In genomic region chr2:133760366-133760765, GRCh38 we compare ENCODE assay signal across 28 cellular contexts.
DNase-seq lines count a peak whose midpoint lies in the region; ATAC-seq, FAIRE-seq and TF ChIP-seq lines count a peak whose summit lies in the region.
"Had no signal": no experiment of that assay in that cellular context is flagged by ENCODE, and none has a peak within 500 bp of the region (broad histone marks: within the 10 kb centered on the region; RNA-seq: fewer than 3 reads in every experiment).

No MANE protein-coding gene starts in this region.

- H3K4me3 ChIP-seq in right lobe of liver (no peak overlapping the region), HepG2 (replicated peaks in 1 of 3; ENCODE audit: insufficient read depth in 1 of 3, low read depth in 2 of 3, low read length in 3 of 3) (no peak overlapping the region), astrocyte of the spinal cord (ENCODE audit: low read depth, low read length) (no peak overlapping the region), mesenchymal stem cell (ENCODE audit: insufficient read depth in 1 of 2, low read depth in 1 of 2, low read length in 2 of 2) (no peak overlapping the region)
- H3K4me3 ChIP-seq: body of pancreas, coronary artery, GM12878, GM23248, lung, pancreas, transverse colon had no signal

- no peak for FAIRE-seq in HepG2 (lab: Jason Lieb, UNC)
- FAIRE-seq: endometrium, GM12878, pancreas had no signal

- no peak overlapping the region for H4K91ac ChIP-seq in mesenchymal stem cell (ENCODE audit: low read length)

- peaks cover 33% of the 10 kb centered on the region for H3K27me3 Mint-ChIP-seq in T-helper 17 cell

- POLR2A ChIA-PET in HepG2 (lab: Yijun Ruan, JAX), result no interaction called here

- CTCF ChIA-PET in HepG2 (lab: Yijun Ruan, JAX; ENCODE audit: low intra/inter-chr PET ratio, low total read pairs), result no interaction called here

- no peaks in the 10 kb centered on the region for H3K79me2 ChIP-seq in HepG2 (ENCODE audit: insufficient read depth, low read length)

- TF ChIP-seq EP300 in HepG2 (IDR thresholded peaks at IDR 0.05; ENCODE audit: low read depth in 2 of 2, low read length in 2 of 2), result no peak
- no peak for TF ChIP-seq EP300 in HepG2 (CRISPR knock-in tag; IDR thresholded peaks at IDR 0.05; ENCODE audit: borderline replicate concordance)

- DNase-seq in right lobe of liver, result no peak
- DNase-seq in HepG2 (ENCODE audit: low spot score), result no peak
- DNase-seq in astrocyte of the spinal cord (ENCODE audit: low read depth, low spot score), result peak; percentile 91
- DNase-seq in mesenchymal stem cell, result peak; percentile 74
- DNase-seq in T-helper 17 cell, result no peak
- no peak for DNase-seq in DMS114 treated with DMSO at 0.1 percent for 48 hours (lab: John Stamatoyannopoulos, UW; ENCODE audit: unreplicated experiment)
- no peak for DNase-seq in pons (ENCODE audit: low spot score)
- DNase-seq: activated CD4-positive, alpha-beta T cell treated with anti-CD3 and anti-CD28 coated beads for 48 hours; body of pancreas; GDM1; GM23248; NCI-H1930; NCI-H2227 treated with DMSO at 0.1 percent for 48 hours; NCI-H774; pancreas; stimulated activated CD4-positive, alpha-beta T cell treated with anti-CD3 and anti-CD28 coated beads, Interleukin-1b, Interleukin-23, amount 100 ng/mL, for 48 hours; transverse colon had no signal

- H3K27ac Mint-ChIP-seq in T-helper 17 cell, result no peak overlapping the region
- H3K27ac Mint-ChIP-seq: activated naive CD4-positive, alpha-beta T cell treated with anti-CD3 and anti-CD28 coated beads, Interleukin-2, amount 50 U/mL, for 24 hours; stimulated activated naive CD8-positive, alpha-beta T cell treated with anti-CD3 and anti-CD28 coated beads, Interleukin-15, Interleukin-2, amounts not matched to agents 100 ng/mL and 50 ng/mL, for 24 hours; T-helper 1 cell treated with Interleukin-12 subunit alpha and Interleukin-12 subunit beta and Interleukin-4 antibody, amounts not matched to agents 30 μg/mL and 1 μg/mL, for 36 hours had no signal

- H3K27ac ChIP-seq in right lobe of liver (no peak overlapping the region), HepG2 (ENCODE audit: extremely low read length, insufficient read depth, low read length) (no peak overlapping the region), mesenchymal stem cell (ENCODE audit: low read length, poor library complexity, severe bottlenecking) (no peak overlapping the region)
- H3K27ac ChIP-seq: 22Rv1, body of pancreas, C4-2B, coronary artery, GM23248, KMS-11, pancreas, transverse colon had no signal

- ATAC-seq in right lobe of liver (peak in 3 of 4 donors; percentile 31 to 49 (median 45)), HepG2 (no peak), T-helper 17 cell (no peak), HG03280 (IDR thresholded peaks at IDR 0.05; ENCODE audit: unreplicated experiment) (no peak)
- ATAC-seq: body of pancreas, GM12878, pancreas had no signal

- H2BK120ac ChIP-seq in mesenchymal stem cell (ENCODE audit: low read depth, low read length), result no peak overlapping the region

- H4K20me1 ChIP-seq in HepG2 (ENCODE audit: insufficient read depth, low read length), result no peaks in the 10 kb centered on the region

- no peak overlapping the region for H2BK15ac ChIP-seq in mesenchymal stem cell (ENCODE audit: low read depth, poor library complexity, severe bottlenecking)

- H2AK5ac ChIP-seq in mesenchymal stem cell (ENCODE audit: low read length, severe bottlenecking), result no peak overlapping the region

- TF ChIP-seq CTCF in right lobe of liver (IDR thresholded peaks at IDR 0.05) (no peak), HepG2 (CRISPR knock-in tag; IDR thresholded peaks at IDR 0.05) (no peak), astrocyte of the spinal cord (IDR thresholded peaks at IDR 0.05; ENCODE audit: low read depth, low read length) (no peak)

- H4K8ac ChIP-seq in mesenchymal stem cell (ENCODE audit: low read length), result no peak overlapping the region

- BruUV-seq in HepG2 (replicated peaks; lab: Mats Ljungman, UMichigan), result no TSS peak

- no peaks in the 10 kb centered on the region for H3K9me3 ChIP-seq in right lobe of liver
- peaks cover 6% of the 10 kb centered on the region; the same call in 1 of the 2 replicates for H3K9me3 ChIP-seq in HepG2 (ENCODE audit: low read length)
- peaks cover 11% of the 10 kb centered on the region for H3K9me3 ChIP-seq in mesenchymal stem cell (ENCODE audit: control insufficient read depth, low read length)
- H3K9me3 ChIP-seq in T-helper 17 cell (ENCODE audit: control insufficient read depth, low read length, poor library complexity, severe bottlenecking), result no peaks in the 10 kb centered on the region
- H3K9me3 ChIP-seq: body of pancreas, pancreas, transverse colon had no signal

- no peak overlapping the region for H3K4me2 ChIP-seq in HepG2 (ENCODE audit: low read depth, low read length)
- no peak overlapping the region for H3K4me2 ChIP-seq in mesenchymal stem cell (ENCODE audit: low read length, poor library complexity, severe bottlenecking)
- H3K4me2 ChIP-seq: KMS-11 had no signal

- no peak overlapping the region for H2BK5ac ChIP-seq in mesenchymal stem cell (ENCODE audit: low read depth, low read length, poor library complexity, severe bottlenecking)

- no peaks in the 10 kb centered on the region for H3K4me1 Mint-ChIP-seq in T-helper 17 cell
- H3K4me1 Mint-ChIP-seq: activated naive CD4-positive, alpha-beta T cell treated with anti-CD3 and anti-CD28 coated beads, Interleukin-2, amount 50 U/mL, for 24 hours had no signal

- H2BK12ac ChIP-seq in mesenchymal stem cell (ENCODE audit: low read length in 2 of 2), result no peak overlapping the region

- no peak overlapping the region for H3K14ac ChIP-seq in mesenchymal stem cell (ENCODE audit: low read length in 2 of 2)

- peaks cover 0 to 3% (median 1%) of the 10 kb centered on the region in 4 donors for H3K4me1 ChIP-seq in right lobe of liver
- peaks cover 3% of the 10 kb centered on the region for H3K4me1 ChIP-seq in HepG2 (ENCODE audit: insufficient read depth, low read length)
- H3K4me1 ChIP-seq in mesenchymal stem cell (ENCODE audit: control insufficient read depth, insufficient read depth, low read depth, low read length), result no peaks in the 10 kb centered on the region
- H3K4me1 ChIP-seq: body of pancreas, pancreas, transverse colon had no signal

- H2AFZ ChIP-seq in HepG2 (ENCODE audit: low read length), result no peak overlapping the region
- H2AFZ ChIP-seq in mesenchymal stem cell (ENCODE audit: low read depth, low read length), result no peak overlapping the region
- H2AFZ ChIP-seq: GM23248 had no signal

- in situ Hi-C loops in HepG2 (cut with HindIII; ENCODE audit: extremely low pct_ligation_motif_present, low pct_unique_long_range_greater_than_20kb), result no loop called here
- in situ Hi-C loops in astrocyte of the spinal cord (cut with HindIII; ENCODE audit: low sequenced_read_pairs), result no loop called here

- H3K4ac ChIP-seq in mesenchymal stem cell (ENCODE audit: low read depth in 1 of 2, low read length in 2 of 2), result no peak overlapping the region

- no peak overlapping the region for H3K4me3 Mint-ChIP-seq in T-helper 17 cell
- H3K4me3 Mint-ChIP-seq: activated naive CD4-positive, alpha-beta T cell treated with anti-CD3 and anti-CD28 coated beads, Interleukin-2, amount 50 U/mL, for 24 hours; stimulated activated naive CD8-positive, alpha-beta T cell treated with anti-CD3 and anti-CD28 coated beads, Interleukin-15, Interleukin-2, amounts not matched to agents 100 ng/mL and 50 ng/mL, for 24 hours; T-helper 1 cell treated with Interleukin-12 subunit alpha and Interleukin-12 subunit beta and Interleukin-4 antibody, amounts not matched to agents 30 μg/mL and 1 μg/mL, for 36 hours had no signal

- intact Hi-C loops in right lobe of liver (cut with DNase I), result loop anchor here in 1 of 2 donors (10.0 kb wide), 1 partner anchor 86 kb away; no protein-coding TSS in a partner anchor
- intact Hi-C loops in HepG2 (cut with micrococcal nuclease; ENCODE audit: unreplicated experiment), result no loop called here

- H3K27me3 ChIP-seq in right lobe of liver (no peaks in the 10 kb centered on the region), HepG2 (ENCODE audit: control insufficient read depth in 1 of 2, insufficient read depth in 2 of 2, low read length in 2 of 2) (no peaks in the 10 kb centered on the region), mesenchymal stem cell (ENCODE audit: control insufficient read depth in 1 of 2, insufficient read depth in 1 of 2, low read length in 2 of 2) (no peaks in the 10 kb centered on the region)
- H3K27me3 ChIP-seq: body of pancreas, pancreas, transverse colon had no signal

- H3K9ac ChIP-seq in HepG2 (ENCODE audit: insufficient read depth, low read depth, low read length), result no peak overlapping the region
- no peak overlapping the region for H3K9ac ChIP-seq in mesenchymal stem cell (ENCODE audit: low read length)
- H3K9ac ChIP-seq: GM23248, KMS-11 had no signal

- TF ChIP-seq RAD21 in HepG2 (CRISPR knock-in tag; IDR thresholded peaks at IDR 0.05), result no peak

- WGBS in right lobe of liver (ENCODE audit: insufficient coverage, low coverage, low lambda C conversion rate, missing lambda C conversion rate), result 64% methylated on average over 3 of the region's 3 CpGs
- 17% methylated on average over 3 of the region's 3 CpGs for WGBS in HepG2 (ENCODE audit: low lambda C conversion rate)
- WGBS in mesenchymal stem cell, result 41% methylated on average over 3 of the region's 3 CpGs

- no peak overlapping the region for H3K23ac ChIP-seq in mesenchymal stem cell (ENCODE audit: low read length in 2 of 2)

- H3K36me3 ChIP-seq in right lobe of liver (no peaks in the 10 kb centered on the region), HepG2 (replicated peaks in 1 of 2; ENCODE audit: control insufficient read depth in 1 of 2, insufficient read depth in 2 of 2, low read length in 2 of 2) (no peaks in the 10 kb centered on the region), mesenchymal stem cell (ENCODE audit: control insufficient read depth in 1 of 2, insufficient read depth in 2 of 2, low read depth in 1 of 2, low read length in 2 of 2) (no peaks in the 10 kb centered on the region)
- H3K36me3 ChIP-seq: pancreas, transverse colon had no signal

- H3K79me1 ChIP-seq in mesenchymal stem cell (replicated peaks; ENCODE audit: low read length, poor library complexity, severe bottlenecking), result no peaks in the 10 kb centered on the region

- no peak overlapping the region for H3K18ac ChIP-seq in mesenchymal stem cell (ENCODE audit: low read depth in 1 of 2, low read length in 2 of 2)

- TF ChIP-seq POLR2A in right lobe of liver (IDR thresholded peaks at IDR 0.05) (no peak), HepG2 (IDR thresholded peaks at IDR 0.05; ENCODE audit: insufficient read depth in 1 of 2, low read depth in 2 of 2, low read length in 2 of 2) (no peak)

- no peaks in the 10 kb centered on the region for H3K36me3 Mint-ChIP-seq in T-helper 17 cell (ENCODE audit: low read depth)
- H3K36me3 Mint-ChIP-seq: activated naive CD4-positive, alpha-beta T cell treated with anti-CD3 and anti-CD28 coated beads, Interleukin-2, amount 50 U/mL, for 24 hours had no signal

TF ChIP-seq in HepG2, 621 proteins besides CTCF, POLR2A, EP300 and RAD21 (continues in another document):
- TF ChIP-seq SRY (CRISPR knock-in tag; IDR thresholded peaks at IDR 0.05), result no peak
- TF ChIP-seq U2AF2 (IDR thresholded peaks at IDR 0.05; ENCODE audit: low read depth, low read length), result no peak

Comparison
In these comparisons a context has a peak if more than half of its experiments do, and no peak if none do; other contexts are left out.
1. ATAC-seq: peak in right lobe of liver (3 of 4); none in HepG2 (single experiment), T-helper 17 cell (single experiment) and HG03280 (single experiment).
2. DNase-seq: peak in astrocyte of the spinal cord (single experiment) and mesenchymal stem cell (single experiment); none in right lobe of liver (0 of 3), HepG2 (single experiment), T-helper 17 cell (0 of 3), DMS114 treated with DMSO at 0.1 percent for 48 hours (single experiment) and pons (single experiment).